Comparison of ENCODE assay signal across 18 cellular contexts in the genomic region with DNA sequence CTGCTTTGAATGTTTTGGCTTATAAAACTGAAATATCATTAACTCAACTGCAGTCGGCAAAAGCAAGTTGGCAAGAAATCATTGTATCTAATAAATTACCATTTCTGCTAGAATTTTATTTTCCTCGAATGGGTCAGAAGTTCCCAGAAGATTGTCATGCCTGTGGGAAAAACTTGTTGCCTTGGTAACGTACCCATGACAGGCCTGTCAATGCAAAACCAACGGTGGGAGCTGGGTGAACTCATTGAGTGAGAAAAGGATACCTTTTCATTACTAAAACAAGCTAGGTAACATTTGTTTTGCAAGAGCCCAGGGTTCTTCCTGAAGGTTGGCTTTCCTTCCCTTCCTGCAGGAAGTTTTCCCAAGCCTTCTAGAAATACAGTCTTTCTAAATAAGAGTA. TPM values are rescaled to one million over a fixed set of nuclear protein-coding genes. Genes with fewer than 3 reads are reported as not detected.
A peak's percentile ranks its signal among the peaks of the same experiment; 100 is the strongest.
DNase-seq lines count a peak whose midpoint lies in the region; ATAC-seq, FAIRE-seq and TF ChIP-seq lines count a peak whose summit lies in the region.
"Had no signal": no experiment of that assay in that cellular context is flagged by ENCODE, and none has a peak within 500 bp of the region (broad histone marks: within the 10 kb centered on the region; RNA-seq: fewer than 3 reads in every experiment).

No MANE protein-coding gene starts in this region.

- no peak overlapping the region for H3K4me3 ChIP-seq in K562

- CTCF ChIA-PET in K562 (lab: Yijun Ruan, JAX; ENCODE audit: low intra/inter-chr PET ratio), result no interaction called here

- H4K20me1 ChIP-seq in K562 (replicated peaks; ENCODE audit: control insufficient read depth, insufficient read depth, low read length), result 0 out of 2 replicates have a peak, but pooled peaks cover 3% of the 10 kb centered on the region

- no peak overlapping the region for H3K4me2 ChIP-seq in K562 (ENCODE audit: insufficient read depth, low read length)

- TF ChIP-seq EP300 in K562 (IDR thresholded peaks at IDR 0.05; ENCODE audit: low read length), result no peak

- DNase-seq in K562 (ENCODE audit: extremely low read depth in 1 of 4, low spot score in 3 of 4) (no peak), head of caudate nucleus (peak in 24 of 42 donors; percentile 11 to 81 (median 35)), putamen (ENCODE audit: low spot score) (peak; percentile 32), NCI-H1694 treated with DMSO at 0.1 percent for 48 hours (lab: John Stamatoyannopoulos, UW) (no peak), activated gamma-delta T cell (lab: John Stamatoyannopoulos, UW) (no peak)
- DNase-seq: C1 segment of cervical spinal cord; Calu3; CD4-positive, alpha-beta memory T cell; COR-L47; DMS53; DMS79 treated with DMSO at 0.1 percent for 48 hours; GF-D8; GOT3; H7; HCEC 1CT had no signal

- no peak overlapping the region for H3K27ac ChIP-seq in K562 (ENCODE audit: extremely low read depth, low read depth, low read length)

- FAIRE-seq in K562 (lab: Jason Lieb, UNC), result no peak
- FAIRE-seq: GM12891, GM18507 had no signal

- no peak for TF ChIP-seq RAD21 in K562 (CRISPR knock-in tag; conservative IDR thresholded peaks at IDR 0.05 in 1 of 2, IDR thresholded peaks at IDR 0.05 in 1 of 2)

- H3K4me1 ChIP-seq in K562 (replicated peaks in 1 of 2; ENCODE audit: control insufficient read depth in 2 of 2, insufficient read depth in 2 of 2, low read length in 2 of 2), result peaks cover 0 to 5% of the 10 kb centered on the region in 2 experiments; a peak in 2 of 5 replicates

- no peaks in the 10 kb centered on the region for H3K9me3 ChIP-seq in K562 (replicated peaks; ENCODE audit: control insufficient read depth, insufficient read depth, low read depth, low read length)

- no peak for TF ChIP-seq POLR2A in K562 (conservative IDR thresholded peaks at IDR 0.05)

- 0% methylated on average over 4 of the region's 4 CpGs for WGBS in K562 (ENCODE audit: insufficient coverage, low coverage, missing lambda C conversion rate)

- no peak overlapping the region for H3K9ac ChIP-seq in K562 (ENCODE audit: insufficient read depth in 1 of 2, low read depth in 2 of 2, low read length in 2 of 2)

- H3K27me3 ChIP-seq in K562 (ENCODE audit: control insufficient read depth in 2 of 2, insufficient read depth in 2 of 2, low read length in 2 of 2), result peaks cover 6 to 7% of the 10 kb centered on the region in 2 experiments

- no peaks in the 10 kb centered on the region for H3K79me2 ChIP-seq in K562 (ENCODE audit: control insufficient read depth, insufficient read depth, low read length)

- intact Hi-C loops in K562 (cut with micrococcal nuclease) (no loop called here), head of caudate nucleus (cut with DNase I) (no loop called here)

- H2AFZ ChIP-seq in K562 (ENCODE audit: low read depth, low read length), result no peak overlapping the region

- H3K36me3 ChIP-seq in K562 (ENCODE audit: control insufficient read depth, insufficient read depth, low read length), result no peaks in the 10 kb centered on the region

- POLR2A ChIA-PET in K562 (lab: Yijun Ruan, JAX), result interaction anchor here (0.5 kb wide), 1 partner anchor 227 kb away, joined by 3 read pairs; no protein-coding TSS in a partner anchor

- no TSS peak for BruUV-seq in K562 (replicated peaks; lab: Mats Ljungman, UMichigan)

- H3K9me1 ChIP-seq in K562 (ENCODE audit: control insufficient read depth, insufficient read depth, low read length), result no peaks in the 10 kb centered on the region

- TF ChIP-seq CTCF in K562 (IDR thresholded peaks at IDR 0.05 in 2 of 3, conservative IDR thresholded peaks at IDR 0.05 in 1 of 3; ENCODE audit: insufficient read depth in 2 of 3, low read depth in 1 of 3, low read length in 3 of 3), result no peak

- in situ Hi-C loops in K562 (cut with MboI), result no loop called here

- ATAC-seq in K562 (no peak), GM21528 (IDR thresholded peaks at IDR 0.05; ENCODE audit: low FRiP score, unreplicated experiment) (no peak)

TF ChIP-seq in K562, 482 proteins besides CTCF, POLR2A, EP300 and RAD21:
- TF ChIP-seq, protein P1, sequence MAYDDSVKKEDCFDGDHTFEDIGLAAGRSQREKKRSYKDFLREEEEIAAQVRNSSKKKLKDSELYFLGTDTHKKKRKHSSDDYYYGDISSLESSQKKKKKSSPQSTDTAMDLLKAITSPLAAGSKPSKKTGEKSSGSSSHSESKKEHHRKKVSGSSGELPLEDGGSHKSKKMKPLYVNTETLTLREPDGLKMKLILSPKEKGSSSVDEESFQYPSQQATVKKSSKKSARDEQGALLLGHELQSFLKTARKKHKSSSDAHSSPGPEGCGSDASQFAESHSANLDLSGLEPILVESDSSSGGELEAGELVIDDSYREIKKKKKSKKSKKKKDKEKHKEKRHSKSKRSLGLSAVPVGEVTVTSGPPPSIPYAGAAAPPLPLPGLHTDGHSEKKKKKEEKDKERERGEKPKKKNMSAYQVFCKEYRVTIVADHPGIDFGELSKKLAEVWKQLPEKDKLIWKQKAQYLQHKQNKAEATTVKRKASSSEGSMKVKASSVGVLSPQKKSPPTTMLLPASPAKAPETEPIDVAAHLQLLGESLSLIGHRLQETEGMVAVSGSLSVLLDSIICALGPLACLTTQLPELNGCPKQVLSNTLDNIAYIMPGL (CRISPR knock-in tag; IDR thresholded peaks at IDR 0.05), result no peak
- TF ChIP-seq RFX1 (IDR thresholded peaks at IDR 0.05) (peak; percentile 38), ZFX (CRISPR knock-in tag; IDR thresholded peaks at IDR 0.05) (no peak), ZEB2 (IDR thresholded peaks at IDR 0.05) (no peak), HMG20A (CRISPR knock-in tag; conservative IDR thresholded peaks at IDR 0.05) (no peak)
- TF ChIP-seq, protein P2, sequence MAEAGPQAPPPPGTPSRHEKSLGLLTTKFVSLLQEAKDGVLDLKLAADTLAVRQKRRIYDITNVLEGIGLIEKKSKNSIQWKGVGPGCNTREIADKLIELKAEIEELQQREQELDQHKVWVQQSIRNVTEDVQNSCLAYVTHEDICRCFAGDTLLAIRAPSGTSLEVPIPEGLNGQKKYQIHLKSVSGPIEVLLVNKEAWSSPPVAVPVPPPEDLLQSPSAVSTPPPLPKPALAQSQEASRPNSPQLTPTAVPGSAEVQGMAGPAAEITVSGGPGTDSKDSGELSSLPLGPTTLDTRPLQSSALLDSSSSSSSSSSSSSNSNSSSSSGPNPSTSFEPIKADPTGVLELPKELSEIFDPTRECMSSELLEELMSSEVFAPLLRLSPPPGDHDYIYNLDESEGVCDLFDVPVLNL (CRISPR knock-in tag; IDR thresholded peaks at IDR 0.05; ENCODE audit: low read depth), result no peak

RNA-seq across cellular contexts. Expression of a gene that starts 9.5 kb away (rescaled TPM):
- total RNA-seq in K562 (2011; cell fraction: chromatin; rRNA removed; ENCODE audit: low replicate concordance), result 0.37 and 0.48 TPM in 2 replicates
- 0.33 TPM in 1 of 2 replicates, not detected in the other for total RNA-seq in K562 (2011; cell fraction: nucleolus; rRNA removed)
- total RNA-seq in K562 (2011; cell fraction: nucleoplasm; rRNA removed), result 0.07 and 0.38 TPM in 2 replicates
- total RNA-seq in K562 (2014; rRNA removed) (0.09 TPM in 1 of 2 replicates, not detected in the other), K562 (2014; rRNA removed; fragmentation: Illumina TruSeq; extraction: Trizol) (not detected in 2 replicates), K562 (2015; rRNA removed; fragmentation: Illumina TruSeq; extraction: Trizol) (0.04 and 0.19 TPM in 2 replicates), K562 (2021) (0.07 TPM in 1 of 2 replicates, not detected in the other)
- polyA plus RNA-seq in K562 (2011; rRNA removed) (0.08 and 0.24 TPM in 2 replicates), K562 (2014; fragmentation: Illumina TruSeq; extraction: Trizol) (0.03 and 0.11 TPM in 2 replicates), K562 (2014; fragmentation: Nextera tagmentation; extraction: Ambion mirVana) (under 1 TPM in 1 of 2 experiments, not detected in 1; 0.01 TPM), K562 (2014; rRNA removed) (0.07 and 0.09 TPM in 2 replicates)
- 0.04 and 0.06 TPM in 2 replicates for polyA plus RNA-seq in K562 (2011; cell fraction: cytosol; rRNA removed)
- 0.28 and 0.35 TPM in 2 replicates for polyA plus RNA-seq in K562 (2011; cell fraction: nucleus; rRNA removed)
- polyA plus RNA-seq in K562 (2012), result 0.16 and 0.39 TPM in 2 replicates
- polyA minus RNA-seq in K562 (2011; rRNA and poly(A)+ RNA removed), result 0.06 and 0.11 TPM in 2 replicates
- not detected in 2 replicates for polyA minus RNA-seq in K562 (2011; cell fraction: cytosol; rRNA and poly(A)+ RNA removed)
- 0.11 and 0.40 TPM in 2 replicates for polyA minus RNA-seq in K562 (2011; cell fraction: nucleus; rRNA and poly(A)+ RNA removed)
- total RNA-seq: H7 had no signal

Comparison
In these comparisons a context has a peak if more than half of its experiments do, and no peak if none do; other contexts are left out.
1. DNase-seq: peak in head of caudate nucleus (24 of 42) and putamen (single experiment); none in K562 (0 of 4), NCI-H1694 treated with DMSO at 0.1 percent for 48 hours (single experiment) and activated gamma-delta T cell (single experiment).